Comparison of ENCODE assay signal across 22 cellular contexts in the genomic region with DNA sequence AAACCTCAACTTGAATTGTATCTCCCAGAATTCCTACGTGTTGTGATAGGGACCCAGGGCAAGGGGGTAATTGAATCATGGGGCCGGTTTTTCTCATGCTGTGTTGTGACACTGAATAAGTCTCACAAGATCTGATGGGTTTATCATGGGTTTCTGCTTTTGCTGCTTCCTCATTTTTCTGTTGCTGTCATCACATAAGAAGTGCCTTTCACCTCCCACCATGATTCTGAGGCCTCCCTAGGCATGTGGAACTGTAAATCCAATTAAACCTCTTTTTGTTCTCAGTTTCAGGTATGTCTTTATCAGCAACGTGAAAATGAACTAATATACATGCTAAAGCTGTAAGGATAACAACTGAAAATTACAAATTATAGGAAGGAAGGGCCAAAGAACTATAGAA.
DNase-seq lines count a peak whose midpoint lies in the region; TF ChIP-seq lines count a peak whose summit lies in the region.
"Had no signal": no experiment of that assay in that cellular context is flagged by ENCODE, and none has a peak within 500 bp of the region (broad histone marks: within the 10 kb centered on the region; RNA-seq: fewer than 3 reads in every experiment).

No MANE protein-coding gene starts in this region.

- TF ChIP-seq POLR2A in sigmoid colon (IDR thresholded peaks at IDR 0.05) = no peak

- H3K27me3 Mint-ChIP-seq in dendritic cell treated with granulocyte-macrophage colony-stimulating factor and Interleukin-4, amounts not matched to agents 40 ng/mL and 50 ng/mL, for 4 days = no peaks in the 10 kb centered on the region
- H3K27me3 Mint-ChIP-seq in nephron progenitor cell (ENCODE audit: low read depth, poor library complexity) = no peaks in the 10 kb centered on the region
- H3K27me3 Mint-ChIP-seq: activated CD4-positive, alpha-beta T cell treated with anti-CD3 and anti-CD28 coated beads, Interleukin-2, amount 10 ng/mL, durations not matched to agents 7 days and 5 days; activated naive CD8-positive, alpha-beta T cell treated with anti-CD3 and anti-CD28 coated beads for 36 hours; activated T-helper 17 cell treated with anti-CD3 and anti-CD28 coated beads, Interleukin-2, amount 50 U/mL, for 72 hours had no signal

- intact Hi-C loops in dendritic cell treated with granulocyte-macrophage colony-stimulating factor and Interleukin-4, amounts not matched to agents 40 ng/mL and 50 ng/mL, for 4 days (cut with micrococcal nuclease) = no loop called here
- intact Hi-C loops in sigmoid colon (cut with DNase I) = no loop called here

- peaks cover 0 to 9% (median 2%) of the 10 kb centered on the region in 4 donors for H3K9me3 ChIP-seq in sigmoid colon

- 89 to 93% methylated on average over 3 of the region's 3 CpGs for WGBS in sigmoid colon, 2 donors

- TF ChIP-seq CTCF in KMS-11 (conservative IDR thresholded peaks at IDR 0.05; ENCODE audit: low read depth, low read length) (no peak), sigmoid colon (IDR thresholded peaks at IDR 0.05) (no peak), nephron progenitor cell (IDR thresholded peaks at IDR 0.05) (no peak)

- H3K27me3 ChIP-seq in KMS-11 (ENCODE audit: insufficient read depth, low read depth) = no peaks in the 10 kb centered on the region
- no peaks in the 10 kb centered on the region for H3K27me3 ChIP-seq in sigmoid colon
- H3K27me3 ChIP-seq: BLaER1 treated with 17β-estradiol and CSF1 and Interleukin-3, amounts not matched to agents 10 nM and 100 nM; heart left ventricle; suprapubic skin; uterus had no signal

- peaks cover 91% of the 10 kb centered on the region for H3K79me2 ChIP-seq in KMS-11 (ENCODE audit: insufficient read depth, low read depth)

- peak overlapping the region; percentile 23; the same call in 1 of the 2 replicates for H3K4me2 ChIP-seq in KMS-11

- peaks cover 34% of the 10 kb centered on the region for H3K36me3 Mint-ChIP-seq in dendritic cell treated with granulocyte-macrophage colony-stimulating factor and Interleukin-4, amounts not matched to agents 40 ng/mL and 50 ng/mL, for 4 days (ENCODE audit: low read depth)
- H3K36me3 Mint-ChIP-seq in nephron progenitor cell (ENCODE audit: low read depth) = peaks cover 83% of the 10 kb centered on the region

- peak overlapping the region; percentile 16 for H3K27ac Mint-ChIP-seq in dendritic cell treated with granulocyte-macrophage colony-stimulating factor and Interleukin-4, amounts not matched to agents 40 ng/mL and 50 ng/mL, for 4 days
- no peak overlapping the region for H3K27ac Mint-ChIP-seq in nephron progenitor cell
- H3K27ac Mint-ChIP-seq: activated CD4-positive, alpha-beta T cell treated with anti-CD3 and anti-CD28 coated beads, Interleukin-2, amount 10 ng/mL, durations not matched to agents 7 days and 5 days; activated naive CD8-positive, alpha-beta T cell treated with anti-CD3 and anti-CD28 coated beads for 36 hours; activated T-helper 17 cell treated with anti-CD3 and anti-CD28 coated beads, Interleukin-2, amount 50 U/mL, for 72 hours had no signal

- H4K20me1 ChIP-seq in KMS-11 (ENCODE audit: insufficient read depth) = no peaks in the 10 kb centered on the region

- H3K4me1 ChIP-seq in KMS-11 (ENCODE audit: low read depth, poor library complexity, severe bottlenecking) (peaks cover 80% of the 10 kb centered on the region), sigmoid colon (peaks cover 0 to 2% (median under 1%) of the 10 kb centered on the region in 4 donors)
- H3K4me1 ChIP-seq: suprapubic skin, uterus had no signal

- H3K4me1 Mint-ChIP-seq in dendritic cell treated with granulocyte-macrophage colony-stimulating factor and Interleukin-4, amounts not matched to agents 40 ng/mL and 50 ng/mL, for 4 days (ENCODE audit: low read depth) = peaks cover 32% of the 10 kb centered on the region
- peaks cover 18% of the 10 kb centered on the region for H3K4me1 Mint-ChIP-seq in nephron progenitor cell
- H3K4me1 Mint-ChIP-seq: activated T-helper 17 cell treated with anti-CD3 and anti-CD28 coated beads, Interleukin-2, amount 50 U/mL, for 72 hours had no signal

- peaks cover 41% of the 10 kb centered on the region for H3K9me3 Mint-ChIP-seq in dendritic cell treated with granulocyte-macrophage colony-stimulating factor and Interleukin-4, amounts not matched to agents 40 ng/mL and 50 ng/mL, for 4 days
- peaks cover 68% of the 10 kb centered on the region for H3K9me3 Mint-ChIP-seq in nephron progenitor cell

- no peak overlapping the region for H3K4me3 Mint-ChIP-seq in dendritic cell treated with granulocyte-macrophage colony-stimulating factor and Interleukin-4, amounts not matched to agents 40 ng/mL and 50 ng/mL, for 4 days
- H3K4me3 Mint-ChIP-seq in nephron progenitor cell = no peak overlapping the region
- H3K4me3 Mint-ChIP-seq: activated CD4-positive, alpha-beta T cell treated with anti-CD3 and anti-CD28 coated beads, Interleukin-2, amount 10 ng/mL, durations not matched to agents 7 days and 5 days; activated naive CD8-positive, alpha-beta T cell treated with anti-CD3 and anti-CD28 coated beads for 36 hours; activated T-helper 17 cell treated with anti-CD3 and anti-CD28 coated beads, Interleukin-2, amount 50 U/mL, for 72 hours had no signal

- H3K27ac ChIP-seq in KMS-11 = peak overlapping the region; percentile 79
- no peak overlapping the region for H3K27ac ChIP-seq in sigmoid colon
- H3K27ac ChIP-seq: heart left ventricle, suprapubic skin, uterus, VCaP had no signal

- H3K9ac ChIP-seq in KMS-11 = no peak overlapping the region; the same call in 1 of the 2 replicates
- H3K9ac ChIP-seq: BLaER1 treated with 17β-estradiol and CSF1 and Interleukin-3, amounts not matched to agents 10 nM and 100 nM had no signal

- DNase-seq in CD1c-positive myeloid dendritic cell (ENCODE audit: extremely low spot score) (peak; percentile 69), OCI-M1 (lab: John Stamatoyannopoulos, UW) (peak; percentile 85), DMS153 (lab: John Stamatoyannopoulos, UW) (no peak), sigmoid colon (no peak), NCI-H1436 treated with DMSO at 0.1 percent for 48 hours (lab: John Stamatoyannopoulos, UW) (no peak), nephron progenitor cell (no peak)
- DNase-seq: ACHN; activated CD4-positive, alpha-beta T cell treated with anti-CD3 and anti-CD28 coated beads, Interleukin-2, amount 10 ng/mL, durations not matched to agents 7 days and 5 days; activated CD8-positive, alpha-beta memory T cell treated with anti-CD3 and anti-CD28 coated beads, Interleukin-2, amount 50 U/mL, for 4 hours; activated naive CD8-positive, alpha-beta T cell treated with anti-CD3 and anti-CD28 coated beads for 36 hours; GDM1; heart left ventricle; NCI-H510A; posterior cingulate gyrus; T-helper 1 cell; uterus had no signal

- TF ChIP-seq EP300 in sigmoid colon (IDR thresholded peaks at IDR 0.05) = no peak

- H3K36me3 ChIP-seq in KMS-11 (ENCODE audit: insufficient read depth) (no peaks in the 10 kb centered on the region), sigmoid colon (no peaks in the 10 kb centered on the region)
- H3K36me3 ChIP-seq: heart left ventricle, suprapubic skin, uterus had no signal

- H2AFZ ChIP-seq in KMS-11 (ENCODE audit: low read depth) = no peak overlapping the region

- H3K4me3 ChIP-seq in KMS-11 (IDR thresholded peaks at IDR 0.05; ENCODE audit: insufficient read depth, low read depth, low read length) (no peak overlapping the region), sigmoid colon (no peak overlapping the region)
- H3K4me3 ChIP-seq: BLaER1 treated with 17β-estradiol and CSF1 and Interleukin-3, amounts not matched to agents 10 nM and 100 nM; heart left ventricle; suprapubic skin; uterus had no signal

Comparison
In these comparisons a context has a peak if more than half of its experiments do, and no peak if none do; other contexts are left out.
1. DNase-seq: peak in CD1c-positive myeloid dendritic cell (single experiment) and OCI-M1 (single experiment); none in DMS153 (single experiment), sigmoid colon (single experiment), NCI-H1436 treated with DMSO at 0.1 percent for 48 hours (single experiment) and nephron progenitor cell (single experiment).